Comparison of ENCODE assay signal across 25 cellular contexts in the genomic region with DNA sequence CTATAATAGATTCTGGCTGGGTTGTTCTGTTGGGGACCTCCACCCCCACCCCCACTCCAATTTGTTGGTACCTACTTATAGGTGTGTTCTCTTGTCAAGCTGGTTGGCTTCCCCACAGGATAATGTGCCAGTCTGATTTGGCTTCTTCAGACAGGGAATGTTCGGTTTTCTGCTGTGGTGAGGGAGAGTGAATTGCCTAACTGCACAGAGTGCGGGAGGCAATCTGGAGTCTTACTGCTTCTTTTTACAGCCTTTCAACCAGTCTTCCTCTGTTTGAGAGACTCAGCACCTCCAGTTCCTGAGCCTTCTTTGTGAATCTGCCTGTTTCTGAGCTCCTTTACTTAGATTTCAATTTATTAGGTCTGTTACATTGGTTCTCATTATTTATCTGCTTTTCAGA. TPM values are rescaled to one million over a fixed set of nuclear protein-coding genes. Genes with fewer than 3 reads are reported as not detected.
DNase-seq lines count a peak whose midpoint lies in the region; ATAC-seq and TF ChIP-seq lines count a peak whose summit lies in the region.
"Had no signal": no experiment of that assay in that cellular context is flagged by ENCODE, and none has a peak within 500 bp of the region (broad histone marks: within the 10 kb centered on the region; RNA-seq: fewer than 3 reads in every experiment).

No MANE protein-coding gene starts in this region.

- H3K4me2 ChIP-seq in PC-9: no peak overlapping the region
- H3K4me2 ChIP-seq: BLaER1 treated with 17β-estradiol and CSF1 and Interleukin-3, amounts not matched to agents 10 nM and 100 nM had no signal

- H3F3A ChIP-seq in PC-9 (ENCODE audit: insufficient read depth, low read depth): peaks cover 29% of the 10 kb centered on the region

- H4K20me1 ChIP-seq in PC-9 (ENCODE audit: insufficient read depth): no peaks in the 10 kb centered on the region; the same call in 1 of the 2 replicates

- H3K79me2 ChIP-seq in PC-9 (ENCODE audit: low read depth): no peaks in the 10 kb centered on the region

- no peaks in the 10 kb centered on the region for H3K27me3 ChIP-seq in CD4-positive, CD25-positive, alpha-beta regulatory T cell (ENCODE audit: control insufficient read depth, insufficient read depth, low read length)
- H3K27me3 ChIP-seq in PC-9 (ENCODE audit: insufficient read depth, low read depth): no peaks in the 10 kb centered on the region
- H3K27me3 ChIP-seq: BLaER1 treated with 17β-estradiol and CSF1 and Interleukin-3, amounts not matched to agents 10 nM and 100 nM; esophagus squamous epithelium; gastrocnemius medialis had no signal

- H3K27me3 Mint-ChIP-seq in CD4-positive, CD25-positive, alpha-beta regulatory T cell: no peaks in the 10 kb centered on the region
- no peaks in the 10 kb centered on the region for H3K27me3 Mint-ChIP-seq in activated T-helper 17 cell treated with anti-CD3 and anti-CD28 coated beads, Interleukin-2, amount 50 U/mL, for 72 hours
- no peaks in the 10 kb centered on the region for H3K27me3 Mint-ChIP-seq in nephron progenitor cell (ENCODE audit: low read depth, poor library complexity)
- H3K27me3 Mint-ChIP-seq: activated naive CD8-positive, alpha-beta T cell treated with anti-CD3 and anti-CD28 coated beads, Interleukin-2, amount 10 ng/mL, durations not matched to agents 7 days and 5 days; central memory CD8-positive, alpha-beta T cell; type B pancreatic cell had no signal

- peak overlapping the region in 2 of 3 donors; percentile 31 to 65 for H3K27ac Mint-ChIP-seq in CD4-positive, CD25-positive, alpha-beta regulatory T cell
- H3K27ac Mint-ChIP-seq in activated T-helper 17 cell treated with anti-CD3 and anti-CD28 coated beads, Interleukin-2, amount 50 U/mL, for 72 hours: peak overlapping the region; percentile 7
- peak overlapping the region; percentile 91 for H3K27ac Mint-ChIP-seq in nephron progenitor cell
- H3K27ac Mint-ChIP-seq: activated naive CD8-positive, alpha-beta T cell treated with anti-CD3 and anti-CD28 coated beads, Interleukin-2, amount 10 ng/mL, durations not matched to agents 7 days and 5 days; type B pancreatic cell had no signal

- peaks cover 23% of the 10 kb centered on the region for H3K4me1 ChIP-seq in CD4-positive, CD25-positive, alpha-beta regulatory T cell (ENCODE audit: control insufficient read depth, insufficient read depth, low read length, poor library complexity, severe bottlenecking)
- peaks cover 17% of the 10 kb centered on the region for H3K4me1 ChIP-seq in PC-9 (replicated peaks; ENCODE audit: insufficient read depth)
- H3K4me1 ChIP-seq: prostate gland had no signal

- no peak overlapping the region for H3K4me3 Mint-ChIP-seq in CD4-positive, CD25-positive, alpha-beta regulatory T cell
- no peak overlapping the region for H3K4me3 Mint-ChIP-seq in activated T-helper 17 cell treated with anti-CD3 and anti-CD28 coated beads, Interleukin-2, amount 50 U/mL, for 72 hours
- no peak overlapping the region for H3K4me3 Mint-ChIP-seq in nephron progenitor cell
- H3K4me3 Mint-ChIP-seq: activated naive CD8-positive, alpha-beta T cell treated with anti-CD3 and anti-CD28 coated beads, Interleukin-2, amount 10 ng/mL, durations not matched to agents 7 days and 5 days; central memory CD8-positive, alpha-beta T cell; type B pancreatic cell had no signal

- no peak for TF ChIP-seq CTCF in nephron progenitor cell (IDR thresholded peaks at IDR 0.05)
- TF ChIP-seq CTCF in PC-9 (conservative IDR thresholded peaks at IDR 0.05): no peak

- peaks cover 69% of the 10 kb centered on the region for H3K36me3 ChIP-seq in CD4-positive, CD25-positive, alpha-beta regulatory T cell (ENCODE audit: control insufficient read depth, insufficient read depth, low read length)
- H3K36me3 ChIP-seq in PC-9 (ENCODE audit: low read depth): peaks cover 59% of the 10 kb centered on the region

- no peak overlapping the region for H3K4me3 ChIP-seq in CD4-positive, CD25-positive, alpha-beta regulatory T cell (ENCODE audit: low read depth, low read length)
- no peak overlapping the region for H3K4me3 ChIP-seq in PC-9
- H3K4me3 ChIP-seq: BLaER1 treated with 17β-estradiol and CSF1 and Interleukin-3, amounts not matched to agents 10 nM and 100 nM; esophagus squamous epithelium; gastrocnemius medialis; prostate gland had no signal

- intact Hi-C loops in PC-9 (cut with micrococcal nuclease; ENCODE audit: unreplicated experiment): no loop called here

- H3K9me3 ChIP-seq in CD4-positive, CD25-positive, alpha-beta regulatory T cell (ENCODE audit: control insufficient read depth in 2 of 2, low read length in 2 of 2): no peaks in the 10 kb centered on the region
- H3K9me3 ChIP-seq in PC-9 (ENCODE audit: insufficient read depth, low read depth): no peaks in the 10 kb centered on the region
- H3K9me3 ChIP-seq: BLaER1 treated with 17β-estradiol and CSF1 and Interleukin-3, amounts not matched to agents 10 nM and 100 nM; esophagus squamous epithelium; gastrocnemius medialis; prostate gland had no signal

- no peaks in the 10 kb centered on the region for H3K9me3 Mint-ChIP-seq in CD4-positive, CD25-positive, alpha-beta regulatory T cell
- no peaks in the 10 kb centered on the region for H3K9me3 Mint-ChIP-seq in activated T-helper 17 cell treated with anti-CD3 and anti-CD28 coated beads, Interleukin-2, amount 50 U/mL, for 72 hours
- no peaks in the 10 kb centered on the region for H3K9me3 Mint-ChIP-seq in nephron progenitor cell
- H3K9me3 Mint-ChIP-seq: activated naive CD8-positive, alpha-beta T cell treated with anti-CD3 and anti-CD28 coated beads, Interleukin-2, amount 10 ng/mL, durations not matched to agents 7 days and 5 days; central memory CD8-positive, alpha-beta T cell; type B pancreatic cell had no signal

- no peak overlapping the region for H2AFZ ChIP-seq in PC-9

- no TSS peak for BruUV-seq in PC-9 (replicated peaks; lab: Mats Ljungman, UMichigan)

- CTCF ChIA-PET in PC-9 (lab: Charles Lee): interaction anchor here (0.6 kb wide), 1 partner anchor 237 kb away, joined by 6 read pairs; no protein-coding TSS in a partner anchor

- peaks cover 12 to 35% (median 25%) of the 10 kb centered on the region in 4 donors for H3K4me1 Mint-ChIP-seq in CD4-positive, CD25-positive, alpha-beta regulatory T cell
- H3K4me1 Mint-ChIP-seq in activated T-helper 17 cell treated with anti-CD3 and anti-CD28 coated beads, Interleukin-2, amount 50 U/mL, for 72 hours: peaks cover 11% of the 10 kb centered on the region
- peaks cover 5% of the 10 kb centered on the region for H3K4me1 Mint-ChIP-seq in nephron progenitor cell

- H3K9me2 ChIP-seq in PC-9 (ENCODE audit: insufficient read depth): no peaks in the 10 kb centered on the region

- POLR2A ChIA-PET in PC-9 (lab: Charles Lee; ENCODE audit: unreplicated experiment): interaction anchor here (0.6 kb wide), 1 partner anchor 112 kb away, joined by 4 read pairs; no protein-coding TSS in a partner anchor

- no peak overlapping the region for H3K27ac ChIP-seq in CD4-positive, CD25-positive, alpha-beta regulatory T cell (ENCODE audit: insufficient read depth, low read length, poor library complexity, severe bottlenecking)
- H3K27ac ChIP-seq in PC-9: no peak overlapping the region
- H3K27ac ChIP-seq: BLaER1 treated with 17β-estradiol and CSF1 and Interleukin-3, amounts not matched to agents 10 nM and 100 nM; esophagus squamous epithelium; gastrocnemius medialis; prostate gland had no signal

- ATAC-seq in CD4-positive, CD25-positive, alpha-beta regulatory T cell (ENCODE audit: low read depth in 2 of 2): no peak
- ATAC-seq in activated T-helper 17 cell treated with anti-CD3 and anti-CD28 coated beads, Interleukin-2, amount 50 U/mL, for 72 hours (replicated peaks): no peak
- ATAC-seq: gastrocnemius medialis, HCT116, PC-3, Right ventricle myocardium inferior had no signal

- no peak for DNase-seq in CD4-positive, CD25-positive, alpha-beta regulatory T cell
- DNase-seq in GF-D8 (lab: John Stamatoyannopoulos, UW) (peak; percentile 25), nephron progenitor cell (no peak), NCI-H1105 (lab: John Stamatoyannopoulos, UW) (no peak), PC-9 (no peak), mucosa of gallbladder (ENCODE audit: low spot score) (no peak)
- DNase-seq: activated gamma-delta T cell; activated naive CD8-positive, alpha-beta T cell treated with anti-CD3 and anti-CD28 coated beads, Interleukin-2, amount 10 ng/mL, durations not matched to agents 7 days and 5 days; DMS79; esophagus squamous epithelium; gastrocnemius medialis; kidney; NCI-H2029; NCI-H526; NK-92 treated with Interleukin-12 subunit alpha and Interleukin-12 subunit beta, amount 100 ng/mL, for 24 hours; PC-3; stimulated activated CD4-positive, alpha-beta T cell treated with anti-CD3 and anti-CD28 coated beads, Interleukin-4, amount 100 ng/mL, for 4 hours; substantia nigra had no signal

- H3K36me3 Mint-ChIP-seq in CD4-positive, CD25-positive, alpha-beta regulatory T cell: peaks cover 54% of the 10 kb centered on the region
- peaks cover 98% of the 10 kb centered on the region for H3K36me3 Mint-ChIP-seq in activated T-helper 17 cell treated with anti-CD3 and anti-CD28 coated beads, Interleukin-2, amount 50 U/mL, for 72 hours (ENCODE audit: low read depth)
- peaks cover 76% of the 10 kb centered on the region for H3K36me3 Mint-ChIP-seq in nephron progenitor cell (ENCODE audit: low read depth)

RNA-seq across cellular contexts. Expression of a gene that starts 27.4 kb away (rescaled TPM):
- total RNA-seq in CD4-positive, CD25-positive, alpha-beta regulatory T cell: 1.3 TPM
- under 1 TPM in 2 of 4 donors, not detected in 2; 0.10 to 0.15 TPM for polyA plus RNA-seq in CD4-positive, CD25-positive, alpha-beta regulatory T cell
- total RNA-seq in activated T-helper 17 cell treated with anti-CD3 and anti-CD28 coated beads, Interleukin-2, amount 50 U/mL, for 72 hours: 1 to 10 TPM; 2.0 to 3.1 TPM
- total RNA-seq in PC-9 (2021) (10.4 and 20.0 TPM in 2 replicates), mucosa of gallbladder (7.7 TPM)

Comparison
In these comparisons a context has a peak if more than half of its experiments do, and no peak if none do; other contexts are left out.
1. H3K27ac Mint-ChIP-seq: peak in every context shown above with its lines; median percentile 91 in nephron progenitor cell; 48 in CD4-positive, CD25-positive, alpha-beta regulatory T cell; 7 in activated T-helper 17 cell treated with anti-CD3 and anti-CD28 coated beads, Interleukin-2, amount 50 U/mL, for 72 hours.